ENCODE assay signal across 17 cellular contexts in genomic region chr14:104140213-104140462, GRCh38. TPM values are rescaled to one million over a fixed set of nuclear protein-coding genes. Genes with fewer than 3 reads are reported as not detected.
DNase-seq lines count a peak whose midpoint lies in the region; FAIRE-seq and TF ChIP-seq lines count a peak whose summit lies in the region.
"Had no signal": no experiment of that assay in that cellular context is flagged by ENCODE, and none has a peak within 500 bp of the region (broad histone marks: within the 10 kb centered on the region; RNA-seq: fewer than 3 reads in every experiment).

No MANE protein-coding gene starts in this region.

- H3K9ac ChIP-seq in mesendoderm (ENCODE audit: low read length) (peak overlapping the region; percentile 78), subcutaneous abdominal adipose tissue (ENCODE audit: low read length in 5 of 5) (peak overlapping the region in 1 of 5 donors; percentile 77)

- H2BK15ac ChIP-seq in mesendoderm (replicated peaks; ENCODE audit: low read depth), result no peak overlapping the region

- no peak for TF ChIP-seq CTCF in endothelial cell (IDR thresholded peaks at IDR 0.05; ENCODE audit: unreplicated experiment)

- no peak overlapping the region for H3K23ac ChIP-seq in mesendoderm (ENCODE audit: low read length)

- H3K18ac ChIP-seq in mesendoderm (ENCODE audit: low read length), result peak overlapping the region; percentile 34

- no peak overlapping the region for H4K5ac ChIP-seq in mesendoderm (ENCODE audit: low read length)

- peak overlapping the region; percentile 4 for H3K4me2 ChIP-seq in mesendoderm (ENCODE audit: low read length)

- H2AK5ac ChIP-seq in mesendoderm (ENCODE audit: low read length), result no peak overlapping the region

- no peak for TF ChIP-seq POLR2A in GM12891 (IDR thresholded peaks at IDR 0.05; ENCODE audit: low read depth, low read length)

- no peaks in the 10 kb centered on the region for H3K9me3 Mint-ChIP-seq in endothelial cell (ENCODE audit: unreplicated experiment)
- H3K9me3 Mint-ChIP-seq: activated B cell treated with CpG ODN at 0.5 μM for 24 hours; activated T-cell treated with anti-CD3 and anti-CD28 coated beads, Interleukin-2, amount 50 U/mL, for 4 hours; natural killer cell had no signal

- H3K79me1 ChIP-seq in mesendoderm (ENCODE audit: low read length), result peaks cover 13% of the 10 kb centered on the region

- H3K27me3 Mint-ChIP-seq in endothelial cell (ENCODE audit: unreplicated experiment), result peaks cover 15% of the 10 kb centered on the region

- H3K4me1 ChIP-seq in mesendoderm (ENCODE audit: control insufficient read depth, low read depth, low read length) (peaks cover 3% of the 10 kb centered on the region), subcutaneous abdominal adipose tissue (ENCODE audit: control insufficient read depth in 5 of 5, insufficient read depth in 5 of 5, low read length in 5 of 5) (peaks cover 0 to 59% (median 33%) of the 10 kb centered on the region in 5 donors)

- peak overlapping the region; percentile 86 for H3K56ac ChIP-seq in mesendoderm (ENCODE audit: low read length)

- no peak overlapping the region for H3K4ac ChIP-seq in mesendoderm (ENCODE audit: low read depth, low read length)

- peaks cover 15% of the 10 kb centered on the region for H3K4me1 Mint-ChIP-seq in endothelial cell (ENCODE audit: unreplicated experiment)
- H3K4me1 Mint-ChIP-seq: natural killer cell had no signal

- H3K79me2 ChIP-seq in mesendoderm (ENCODE audit: control insufficient read depth, insufficient read depth, low read length), result peaks cover 23% of the 10 kb centered on the region

- no peak for FAIRE-seq in GM12891 (lab: Jason Lieb, UNC)
- FAIRE-seq: A549, keratinocyte had no signal

- no peak overlapping the region for H2BK5ac ChIP-seq in mesendoderm (ENCODE audit: low read length)

- no peaks in the 10 kb centered on the region for H3K9me3 ChIP-seq in subcutaneous abdominal adipose tissue (ENCODE audit: control insufficient read depth in 5 of 5, low read length in 5 of 5)
- H3K9me3 ChIP-seq: A549 had no signal

- H3K27ac ChIP-seq in mesendoderm (ENCODE audit: low read depth, low read length) (no peak overlapping the region), subcutaneous abdominal adipose tissue (ENCODE audit: low read depth, low read length) (no peak overlapping the region)
- H3K27ac ChIP-seq: A549 had no signal

- H3K4me3 ChIP-seq in mesendoderm (ENCODE audit: low read length) (no peak overlapping the region), subcutaneous abdominal adipose tissue (ENCODE audit: low read depth in 1 of 5, low read length in 5 of 5) (peak overlapping the region in 3 of 5 donors; percentile 64 to 75 (median 69))
- H3K4me3 ChIP-seq: A549 had no signal

- peak overlapping the region; percentile 92 for H3K4me3 Mint-ChIP-seq in endothelial cell (ENCODE audit: unreplicated experiment)
- H3K4me3 Mint-ChIP-seq: activated B cell treated with CpG ODN at 0.5 μM for 24 hours; activated T-cell treated with anti-CD3 and anti-CD28 coated beads, Interleukin-2, amount 50 U/mL, for 4 hours; natural killer cell had no signal

- no peak overlapping the region for H2BK120ac ChIP-seq in mesendoderm (ENCODE audit: low read depth, low read length)

- H3K36me3 Mint-ChIP-seq in endothelial cell (ENCODE audit: low read depth, unreplicated experiment), result peaks cover 9% of the 10 kb centered on the region
- H3K36me3 Mint-ChIP-seq: natural killer cell had no signal

- H3K36me3 ChIP-seq in mesendoderm (ENCODE audit: control insufficient read depth, insufficient read depth, low read length) (no peaks in the 10 kb centered on the region), subcutaneous abdominal adipose tissue (ENCODE audit: control insufficient read depth in 5 of 5, insufficient read depth in 5 of 5, low read length in 5 of 5) (peaks cover 0 to 8% (median 0%) of the 10 kb centered on the region in 5 donors)

- H3K27ac Mint-ChIP-seq in endothelial cell (ENCODE audit: unreplicated experiment), result no peak overlapping the region
- H3K27ac Mint-ChIP-seq: activated B cell treated with CpG ODN at 0.5 μM for 24 hours, natural killer cell had no signal

- no CpG with 5 or more reads among the region's 6 CpGs for WGBS in mesendoderm (ENCODE audit: extremely low coverage, insufficient coverage, low lambda C conversion rate)

- no peak overlapping the region for H4K8ac ChIP-seq in mesendoderm (ENCODE audit: low read depth, low read length)

- peak; percentile 37 for DNase-seq in activated effector memory CD4-positive, alpha-beta T cell treated with anti-CD3 and anti-CD28 coated beads, Interleukin-2, amount 50 U/mL, for 16 hours
- DNase-seq in activated effector memory CD4-positive, alpha-beta T cell treated with Interleukin-2 at 50 U/mL for 16 hours, result no peak
- DNase-seq in endothelial cell (ENCODE audit: low spot score) (no peak), mesendoderm (no peak), NCI-H1092 treated with DMSO at 0.1 percent for 48 hours (lab: John Stamatoyannopoulos, UW) (no peak), GM12891 (ENCODE audit: insufficient read length, low spot score) (no peak), activated gamma-delta T cell (lab: John Stamatoyannopoulos, UW) (no peak)
- DNase-seq: activated T-cell treated with anti-CD3 and anti-CD28 coated beads, Interleukin-2, amount 50 U/mL, for 4 hours; anterior cingulate cortex; dermis blood vessel endothelial cell; natural killer cell; NCI-H1048; NCI-H226 had no signal

- peaks cover 17% of the 10 kb centered on the region for H3K27me3 ChIP-seq in mesendoderm (ENCODE audit: insufficient read depth, low read length, poor library complexity)
- peaks cover 29 to 44% (median 33%) of the 10 kb centered on the region in 5 donors for H3K27me3 ChIP-seq in subcutaneous abdominal adipose tissue (ENCODE audit: control insufficient read depth in 5 of 5, insufficient read depth in 4 of 5, low read length in 5 of 5)

TF ChIP-seq in GM12891, 5 proteins besides CTCF, POLR2A, EP300 and RAD21:
- TF ChIP-seq POLR2AphosphoS5 (IDR thresholded peaks at IDR 0.05; ENCODE audit: low read depth, low read length), result no peak
- TF ChIP-seq POU2F2 (IDR thresholded peaks at IDR 0.05; ENCODE audit: low read depth, low read length), result no peak
- no peak for TF ChIP-seq PAX5 (IDR thresholded peaks at IDR 0.05; ENCODE audit: insufficient read depth, low read length, severe bottlenecking)
- no peak for TF ChIP-seq SPI1 (IDR thresholded peaks at IDR 0.05; ENCODE audit: low read depth, low read length)
- TF ChIP-seq TAF1 (IDR thresholded peaks at IDR 0.05; ENCODE audit: low read depth, low read length), result no peak

RNA-seq across cellular contexts. Expression of gene KIF26A, which starts 1.8 kb away (rescaled TPM):
- total RNA-seq in endothelial cell (ENCODE audit: unreplicated experiment), result 96.9 TPM
- polyA plus RNA-seq in mesendoderm (2013, experiment 1 of 2), result 6.3 TPM
- 6.3 TPM for polyA plus RNA-seq in mesendoderm (2013, experiment 2 of 2)
- 0.03 TPM for polyA plus RNA-seq in GM12891 (2012; ENCODE audit: low read depth, missing spikeins)
- total RNA-seq: activated B cell treated with CpG ODN at 0.5 μM for 24 hours, natural killer cell had no signal

RNA-seq across cellular contexts. Expression of gene ASPG, which starts 54.6 kb away (rescaled TPM):
- 1.2 TPM for total RNA-seq in endothelial cell (ENCODE audit: unreplicated experiment)
- 0.01 TPM for polyA plus RNA-seq in mesendoderm (2013, experiment 1 of 2)
- 0.08 TPM for polyA plus RNA-seq in mesendoderm (2013, experiment 2 of 2)
- polyA plus RNA-seq in GM12891 (2012; ENCODE audit: low read depth, missing spikeins), result not detected
- total RNA-seq: activated B cell treated with CpG ODN at 0.5 μM for 24 hours, dermis blood vessel endothelial cell, natural killer cell had no signal
- polyA plus RNA-seq: A549 had no signal
